20 cellular contexts compared by ENCODE assay signal in genomic region chr17:57908278-57908677, GRCh38. TPM values are rescaled to one million over a fixed set of nuclear protein-coding genes. Genes with fewer than 3 reads are reported as not detected.
DNase-seq lines count a peak whose midpoint lies in the region; ATAC-seq, FAIRE-seq and TF ChIP-seq lines count a peak whose summit lies in the region.
"Had no signal": no experiment of that assay in that cellular context is flagged by ENCODE, and none has a peak within 500 bp of the region (broad histone marks: within the 10 kb centered on the region; RNA-seq: fewer than 3 reads in every experiment).

No MANE protein-coding gene starts in this region.

- H3K9ac ChIP-seq in BLaER1 treated with 17β-estradiol and CSF1 and Interleukin-3, amounts not matched to agents 10 nM and 100 nM, result 0 out of 22 replicates have a peak overlapping the region, but pooled peaks of 1 of the 11 experiments have one; percentile 25
- no peak overlapping the region for H3K9ac ChIP-seq in HepG2 (ENCODE audit: insufficient read depth, low read depth, low read length)

- 71% methylated on average over 6 of the region's 6 CpGs for WGBS in esophagus muscularis mucosa
- WGBS in sigmoid colon, 2 donors, result 70 to 90% methylated on average over 6 of the region's 6 CpGs
- 96% methylated on average over 6 of the region's 6 CpGs for WGBS in HepG2 (ENCODE audit: low lambda C conversion rate)

- intact Hi-C loops in esophagus muscularis mucosa (cut with DNase I), result no loop called here
- intact Hi-C loops in sigmoid colon (cut with DNase I), result no loop called here
- intact Hi-C loops in HepG2 (cut with micrococcal nuclease; ENCODE audit: unreplicated experiment), result no loop called here

- BruUV-seq in HepG2 (replicated peaks; lab: Mats Ljungman, UMichigan), result no TSS peak

- no peaks in the 10 kb centered on the region for H3K79me2 ChIP-seq in HepG2 (ENCODE audit: insufficient read depth, low read length)

- ATAC-seq in GM18502 (IDR thresholded peaks at IDR 0.05; ENCODE audit: poor library complexity, unreplicated experiment) (no peak), HepG2 (no peak)
- ATAC-seq: Right ventricle myocardium inferior had no signal

- TF ChIP-seq POLR2A in esophagus muscularis mucosa (IDR thresholded peaks at IDR 0.05; ENCODE audit: low read depth), result no peak
- no peak for TF ChIP-seq POLR2A in sigmoid colon (IDR thresholded peaks at IDR 0.05)
- TF ChIP-seq POLR2A in HepG2 (IDR thresholded peaks at IDR 0.05; ENCODE audit: insufficient read depth in 1 of 2, low read depth in 2 of 2, low read length in 2 of 2), result no peak

- TF ChIP-seq CTCF in esophagus muscularis mucosa (IDR thresholded peaks at IDR 0.05) (no peak), sigmoid colon (IDR thresholded peaks at IDR 0.05) (no peak), HepG2 (CRISPR knock-in tag; IDR thresholded peaks at IDR 0.05) (no peak)

- POLR2A ChIA-PET in HepG2 (lab: Yijun Ruan, JAX), result interaction anchor here (1.5 kb wide), 1 partner anchor 98 kb away, joined by 5 read pairs; no protein-coding TSS in a partner anchor

- TF ChIP-seq RAD21 in HepG2 (CRISPR knock-in tag; IDR thresholded peaks at IDR 0.05), result no peak

- TF ChIP-seq EP300 in esophagus muscularis mucosa (IDR thresholded peaks at IDR 0.05) (no peak), sigmoid colon (IDR thresholded peaks at IDR 0.05) (no peak), HepG2 (IDR thresholded peaks at IDR 0.05; ENCODE audit: low read depth in 2 of 2, low read length in 2 of 2) (no peak), HepG2 (CRISPR knock-in tag; IDR thresholded peaks at IDR 0.05; ENCODE audit: borderline replicate concordance) (no peak)

- DNase-seq in UCSD-AML1 (lab: John Stamatoyannopoulos, UW; ENCODE audit: unreplicated experiment), result peak; percentile 40
- no peak for DNase-seq in esophagus muscularis mucosa (ENCODE audit: extremely low spot score)
- no peak for DNase-seq in sigmoid colon
- no peak for DNase-seq in DMS 273 treated with DMSO at 0.1 percent for 48 hours (lab: John Stamatoyannopoulos, UW)
- DNase-seq in HepG2 (ENCODE audit: low spot score), result no peak
- DNase-seq: BE2C; CD4-positive, alpha-beta memory T cell; H9; IMR-90; Karpas-422; MG63; NCI-H1048; NCI-H1436; NCI-H1930; NCI-H226; NCI-H524; Peyer's patch had no signal

- no peaks in the 10 kb centered on the region for H3K27me3 ChIP-seq in BLaER1 treated with 17β-estradiol and CSF1 and Interleukin-3, amounts not matched to agents 10 nM and 100 nM
- no peaks in the 10 kb centered on the region for H3K27me3 ChIP-seq in esophagus muscularis mucosa
- no peaks in the 10 kb centered on the region for H3K27me3 ChIP-seq in sigmoid colon
- no peaks in the 10 kb centered on the region for H3K27me3 ChIP-seq in HepG2 (ENCODE audit: control insufficient read depth in 1 of 2, insufficient read depth in 2 of 2, low read length in 2 of 2)
- H3K27me3 ChIP-seq: BE2C, MG63, Peyer's patch had no signal

- no peaks in the 10 kb centered on the region for H3K36me3 ChIP-seq in BLaER1 treated with 17β-estradiol and CSF1 and Interleukin-3, amounts not matched to agents 10 nM and 100 nM
- H3K36me3 ChIP-seq in esophagus muscularis mucosa, result no peaks in the 10 kb centered on the region
- H3K36me3 ChIP-seq in sigmoid colon, result no peaks in the 10 kb centered on the region
- no peaks in the 10 kb centered on the region for H3K36me3 ChIP-seq in HepG2 (replicated peaks in 1 of 2; ENCODE audit: control insufficient read depth in 1 of 2, insufficient read depth in 2 of 2, low read length in 2 of 2)
- H3K36me3 ChIP-seq: BE2C, MG63, Peyer's patch had no signal

- H2AFZ ChIP-seq in HepG2 (ENCODE audit: low read length), result no peak overlapping the region

- H4K20me1 ChIP-seq in BLaER1 treated with 17β-estradiol and CSF1 and Interleukin-3, amounts not matched to agents 10 nM and 100 nM, result no peaks in the 10 kb centered on the region
- no peaks in the 10 kb centered on the region for H4K20me1 ChIP-seq in HepG2 (ENCODE audit: insufficient read depth, low read length)

- H3K9me3 ChIP-seq in BLaER1 treated with 17β-estradiol and CSF1 and Interleukin-3, amounts not matched to agents 10 nM and 100 nM (replicated peaks in 1 of 11), result no peaks in the 10 kb centered on the region
- H3K9me3 ChIP-seq in esophagus muscularis mucosa, result no peaks in the 10 kb centered on the region
- no peaks in the 10 kb centered on the region for H3K9me3 ChIP-seq in sigmoid colon
- no peaks in the 10 kb centered on the region for H3K9me3 ChIP-seq in HepG2 (ENCODE audit: low read length)
- H3K9me3 ChIP-seq: BE2C, MG63, Peyer's patch had no signal

- H3K4me2 ChIP-seq in BLaER1 treated with 17β-estradiol and CSF1 and Interleukin-3, amounts not matched to agents 10 nM and 100 nM, result peak overlapping the region in 9 of 11 experiments; percentile 41 to 66 (median 62); a peak in 19 of 22 replicates
- no peak overlapping the region for H3K4me2 ChIP-seq in HepG2 (ENCODE audit: low read depth, low read length)

- H3K4me3 ChIP-seq in BLaER1 treated with 17β-estradiol and CSF1 and Interleukin-3, amounts not matched to agents 10 nM and 100 nM, result no peak overlapping the region
- no peak overlapping the region for H3K4me3 ChIP-seq in esophagus muscularis mucosa
- no peak overlapping the region for H3K4me3 ChIP-seq in sigmoid colon
- H3K4me3 ChIP-seq in HepG2 (replicated peaks in 1 of 3; ENCODE audit: insufficient read depth in 1 of 3, low read depth in 2 of 3, low read length in 3 of 3), result no peak overlapping the region
- H3K4me3 ChIP-seq: MG63, Peyer's patch had no signal

- FAIRE-seq in HepG2 (lab: Jason Lieb, UNC), result no peak

- peaks cover 46 to 73% (median 65%) of the 10 kb centered on the region in 10 experiments for H3K4me1 ChIP-seq in BLaER1 treated with 17β-estradiol and CSF1 and Interleukin-3, amounts not matched to agents 10 nM and 100 nM
- H3K4me1 ChIP-seq in esophagus muscularis mucosa (peaks cover 54 to 99% (median 89%) of the 10 kb centered on the region in 4 donors), sigmoid colon (peaks cover 0 to 90% (median 78%) of the 10 kb centered on the region in 4 donors), HepG2 (ENCODE audit: insufficient read depth, low read length) (peaks cover 75% of the 10 kb centered on the region)
- H3K4me1 ChIP-seq: BE2C had no signal

- in situ Hi-C loops in HepG2 (cut with HindIII; ENCODE audit: extremely low pct_ligation_motif_present, low pct_unique_long_range_greater_than_20kb), result loop anchor here (5.0 kb wide), 1 partner anchor 44 kb away; no protein-coding TSS in a partner anchor

- no peak overlapping the region for H3K27ac ChIP-seq in BLaER1 treated with 17β-estradiol and CSF1 and Interleukin-3, amounts not matched to agents 10 nM and 100 nM
- H3K27ac ChIP-seq in esophagus muscularis mucosa (replicated peaks in 1 of 4), result peak overlapping the region; percentile 45 to 100 (median 93)
- H3K27ac ChIP-seq in sigmoid colon, result peak overlapping the region in 3 of 4 donors; percentile 82 to 100 (median 97)
- H3K27ac ChIP-seq in HepG2 (ENCODE audit: extremely low read length, insufficient read depth, low read length), result no peak overlapping the region
- H3K27ac ChIP-seq: Peyer's patch had no signal

- CTCF ChIA-PET in HepG2 (lab: Yijun Ruan, JAX; ENCODE audit: low intra/inter-chr PET ratio, low total read pairs), result no interaction called here

RNA-seq across cellular contexts. Expression of gene CUEDC1, which starts 46.9 kb away (rescaled TPM):
- total RNA-seq in esophagus muscularis mucosa, result 10 to 100 TPM; 30.3 to 72.2 (median 51.2) TPM
- total RNA-seq in sigmoid colon, result 10 to 100 TPM; 29.5 to 64.0 (median 33.7) TPM
- polyA plus RNA-seq in sigmoid colon, result 10 to 100 TPM in 2 of 3 donors, 1 to 10 TPM in 1; 3.0 to 20.0 (median 11.4) TPM
- 4.2 and 7.4 TPM in 2 replicates for total RNA-seq in HepG2 (2016; rRNA removed; fragmentation: Illumina TruSeq; extraction: Trizol)
- 4.1 and 4.7 TPM in 2 replicates for total RNA-seq in HepG2 (2016; cell fraction: cytosol; rRNA removed; fragmentation: Illumina TruSeq; extraction: Trizol; ENCODE audit: low read depth)
- total RNA-seq in HepG2 (2016; cell fraction: insoluble cytoplasmic fraction; rRNA removed; fragmentation: Illumina TruSeq; extraction: Trizol), result 3.5 and 7.9 TPM in 2 replicates
- total RNA-seq in HepG2 (2016; cell fraction: membrane; rRNA removed; fragmentation: Illumina TruSeq; extraction: Trizol), result 7.6 and 8.6 TPM in 2 replicates
- total RNA-seq in HepG2 (2016; cell fraction: nucleus; rRNA removed; fragmentation: Illumina TruSeq; extraction: Trizol), result 9.6 and 11.9 TPM in 2 replicates
- 12.9 and 14.4 TPM in 2 replicates for polyA plus RNA-seq in HepG2 (2011; rRNA removed)
- 8.1 and 8.6 TPM in 2 replicates for polyA plus RNA-seq in HepG2 (2011; cell fraction: cytosol; rRNA removed)
- 36.7 and 43.5 TPM in 2 replicates for polyA plus RNA-seq in HepG2 (2011; cell fraction: nucleus; rRNA removed)
- polyA plus RNA-seq in HepG2 (2012), result 9.8 and 10.2 TPM in 2 replicates
- polyA plus RNA-seq in HepG2 (2016; cell fraction: cytosol; fragmentation: Illumina TruSeq; extraction: Trizol; ENCODE audit: low read depth), result 9.4 and 11.1 TPM in 2 replicates
- polyA plus RNA-seq in HepG2 (2016; cell fraction: insoluble cytoplasmic fraction; fragmentation: Illumina TruSeq; extraction: Trizol; ENCODE audit: low read depth), result 9.2 and 10.0 TPM in 2 replicates
- 15.4 and 16.0 TPM in 2 replicates for polyA plus RNA-seq in HepG2 (2016; cell fraction: membrane; fragmentation: Illumina TruSeq; extraction: Trizol; ENCODE audit: low read depth)
- 33.7 and 36.2 TPM in 2 replicates for polyA plus RNA-seq in HepG2 (2016; cell fraction: nucleus; fragmentation: Illumina TruSeq; extraction: Trizol; ENCODE audit: insufficient read depth, low read depth)
- 2.9 and 6.8 TPM in 2 replicates for polyA minus RNA-seq in HepG2 (2011; rRNA and poly(A)+ RNA removed; ENCODE audit: low replicate concordance)
- polyA minus RNA-seq in HepG2 (2011; cell fraction: cytosol; rRNA and poly(A)+ RNA removed), result 5.1 and 7.3 TPM in 2 replicates
- polyA minus RNA-seq in HepG2 (2011; cell fraction: nucleus; rRNA and poly(A)+ RNA removed), result 6.6 and 8.2 TPM in 2 replicates
- polyA plus RNA-seq: CD4-positive, alpha-beta memory T cell had no signal

RNA-seq across cellular contexts. Expression of gene MRPS23, which starts 58.4 kb away (rescaled TPM):
- 10 to 100 TPM; 11.6 to 22.2 (median 16.9) TPM for total RNA-seq in esophagus muscularis mucosa
- total RNA-seq in sigmoid colon, result 10 to 100 TPM in 3 of 4 donors, 1 to 10 TPM in 1; 9.5 to 15.1 (median 13.3) TPM
- polyA plus RNA-seq in sigmoid colon, result 10 to 100 TPM; 16.6 to 43.9 (median 17.4) TPM
- 181 and 283 TPM in 2 replicates for total RNA-seq in HepG2 (2016; rRNA removed; fragmentation: Illumina TruSeq; extraction: Trizol)
- 33.9 and 36.7 TPM in 2 replicates for total RNA-seq in HepG2 (2016; cell fraction: cytosol; rRNA removed; fragmentation: Illumina TruSeq; extraction: Trizol; ENCODE audit: low read depth)
- 189 and 325 TPM in 2 replicates for total RNA-seq in HepG2 (2016; cell fraction: insoluble cytoplasmic fraction; rRNA removed; fragmentation: Illumina TruSeq; extraction: Trizol)
- 47.2 and 48.2 TPM in 2 replicates for total RNA-seq in HepG2 (2016; cell fraction: membrane; rRNA removed; fragmentation: Illumina TruSeq; extraction: Trizol)
- total RNA-seq in HepG2 (2016; cell fraction: nucleus; rRNA removed; fragmentation: Illumina TruSeq; extraction: Trizol), result 63.9 and 73.7 TPM in 2 replicates
- 61.6 and 63.2 TPM in 2 replicates for polyA plus RNA-seq in HepG2 (2011; rRNA removed)
- 68.3 and 71.0 TPM in 2 replicates for polyA plus RNA-seq in HepG2 (2011; cell fraction: cytosol; rRNA removed)
- polyA plus RNA-seq in HepG2 (2011; cell fraction: nucleus; rRNA removed), result 11.6 and 14.2 TPM in 2 replicates
- polyA plus RNA-seq in HepG2 (2012), result 78.3 and 78.8 TPM in 2 replicates
- polyA plus RNA-seq in HepG2 (2016; cell fraction: cytosol; fragmentation: Illumina TruSeq; extraction: Trizol; ENCODE audit: low read depth), result 26.6 and 30.8 TPM in 2 replicates
- polyA plus RNA-seq in HepG2 (2016; cell fraction: insoluble cytoplasmic fraction; fragmentation: Illumina TruSeq; extraction: Trizol; ENCODE audit: low read depth), result 249 and 259 TPM in 2 replicates
- polyA plus RNA-seq in HepG2 (2016; cell fraction: membrane; fragmentation: Illumina TruSeq; extraction: Trizol; ENCODE audit: low read depth), result 32.0 and 32.5 TPM in 2 replicates
- 75.9 and 84.0 TPM in 2 replicates for polyA plus RNA-seq in HepG2 (2016; cell fraction: nucleus; fragmentation: Illumina TruSeq; extraction: Trizol; ENCODE audit: insufficient read depth, low read depth)
- polyA minus RNA-seq in HepG2 (2011; rRNA and poly(A)+ RNA removed; ENCODE audit: low replicate concordance), result 47.3 and 53.2 TPM in 2 replicates
- 28.0 and 33.9 TPM in 2 replicates for polyA minus RNA-seq in HepG2 (2011; cell fraction: cytosol; rRNA and poly(A)+ RNA removed)
- 17.3 and 18.9 TPM in 2 replicates for polyA minus RNA-seq in HepG2 (2011; cell fraction: nucleus; rRNA and poly(A)+ RNA removed)

Comparison
In these comparisons a context has a peak if more than half of its experiments do, and no peak if none do; other contexts are left out.
1. H3K27ac ChIP-seq: peak in esophagus muscularis mucosa (4 of 4) and sigmoid colon (3 of 4); none in BLaER1 treated with 17β-estradiol and CSF1 and Interleukin-3, amounts not matched to agents 10 nM and 100 nM (0 of 11) and HepG2 (single experiment).